12 cellular contexts compared by ENCODE assay signal in the genomic region with DNA sequence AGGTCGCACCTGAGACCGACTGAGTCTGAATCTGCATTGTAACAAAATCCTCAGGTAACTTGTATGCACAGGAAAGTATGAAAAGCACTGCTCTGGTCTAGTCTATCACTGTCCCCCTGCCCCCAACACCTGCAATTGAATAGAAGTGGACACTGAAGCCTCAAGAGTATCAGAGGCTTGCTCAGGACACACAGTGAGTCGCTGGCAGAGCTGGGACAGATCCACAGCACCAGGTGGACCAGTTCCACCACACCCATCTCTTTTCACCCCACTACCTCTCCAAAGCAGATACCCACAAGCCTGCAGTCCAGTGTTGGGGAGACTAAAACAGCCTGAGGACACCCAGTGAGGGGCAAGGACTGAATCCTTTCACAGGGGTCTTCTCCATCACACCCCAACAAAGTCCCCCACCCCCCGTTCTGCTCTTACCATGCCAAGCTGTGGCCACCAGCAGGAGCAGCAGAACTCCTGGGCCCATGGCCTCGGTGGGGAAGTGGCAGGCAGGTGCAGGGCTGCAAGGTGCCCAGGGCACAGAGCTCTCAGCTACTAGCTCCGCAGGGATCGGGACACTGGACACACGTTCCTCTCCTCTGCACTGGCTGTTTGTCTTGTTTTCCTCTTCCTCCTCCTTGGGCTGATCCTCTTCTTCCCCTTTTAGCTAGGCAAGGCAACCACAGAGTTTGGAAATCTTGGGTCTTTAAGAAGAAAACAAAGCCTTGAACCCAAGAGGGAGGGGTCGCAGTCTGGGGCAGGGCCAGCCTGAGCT. TPM values are rescaled to one million over a fixed set of nuclear protein-coding genes. Genes with fewer than 3 reads are reported as not detected.
DNase-seq lines count a peak whose midpoint lies in the region; ATAC-seq and TF ChIP-seq lines count a peak whose summit lies in the region.
"Had no signal": no experiment of that assay in that cellular context is flagged by ENCODE, and none has a peak within 500 bp of the region (broad histone marks: within the 10 kb centered on the region; RNA-seq: fewer than 3 reads in every experiment).

A gene (minus strand): TSS at position 605 of the 766 bp plus-strand sequence. CDS start 127 bp downstream, at position 478.

- 72 to 86% (median 76%) methylated on average over 9 of the region's 9 CpGs for WGBS in adipose tissue, 3 donors
- WGBS in right lobe of liver (ENCODE audit: insufficient coverage, low coverage, low lambda C conversion rate, missing lambda C conversion rate), result 73% methylated on average over 8 of the region's 9 CpGs

- no peaks in the 10 kb centered on the region for H3K36me3 ChIP-seq in right lobe of liver
- peaks cover 0 to under 1% (median 0%) of the 10 kb centered on the region in 5 donors for H3K36me3 ChIP-seq in subcutaneous abdominal adipose tissue (ENCODE audit: control insufficient read depth in 5 of 5, insufficient read depth in 5 of 5, low read length in 5 of 5)
- H3K36me3 ChIP-seq in WERI-Rb-1, result no peaks in the 10 kb centered on the region

- H3K27ac ChIP-seq in adipose tissue (ENCODE audit: low read depth, low read length) (no peak within 1 kb of the TSS), right lobe of liver (peak within 1 kb of the TSS in 2 of 3 donors; percentile 24 to 54), subcutaneous abdominal adipose tissue (ENCODE audit: low read depth, low read length) (no peak within 1 kb of the TSS), WERI-Rb-1 (no peak within 1 kb of the TSS)

- in situ Hi-C loops in GM13976 (cut with MboI; ENCODE audit: low sequenced_read_pairs, unreplicated experiment), result no loop called here

- DNase-seq in GM13976 (ENCODE audit: low spot score), result peak; percentile 5
- no peak for DNase-seq in right lobe of liver
- DNase-seq in NCI-H526 (lab: John Stamatoyannopoulos, UW), result no peak
- DNase-seq in NCI-H1105 treated with DMSO at 0.1 percent for 48 hours (lab: John Stamatoyannopoulos, UW), result no peak
- DNase-seq in WERI-Rb-1, result no peak
- DNase-seq: anterior cingulate cortex, kidney, NCI-H226, retina had no signal

- H3K9ac ChIP-seq in subcutaneous abdominal adipose tissue (ENCODE audit: low read length in 5 of 5), result peak within 1 kb of the TSS in 4 of 5 donors; percentile 17 to 75 (median 46)

- TF ChIP-seq CTCF in GM13976 (IDR thresholded peaks at IDR 0.05; ENCODE audit: borderline replicate concordance, control extremely low read depth, extremely low read depth, insufficient read depth, missing control alignments) (no peak), right lobe of liver (IDR thresholded peaks at IDR 0.05) (no peak), WERI-Rb-1 (IDR thresholded peaks at IDR 0.05; ENCODE audit: low read depth, low read length) (no peak)

- H3K27me3 ChIP-seq in right lobe of liver, result no peaks in the 10 kb centered on the region
- H3K27me3 ChIP-seq in subcutaneous abdominal adipose tissue (ENCODE audit: control insufficient read depth in 5 of 5, insufficient read depth in 4 of 5, low read length in 5 of 5), result no peaks in the 10 kb centered on the region
- H3K27me3 ChIP-seq in WERI-Rb-1 (ENCODE audit: insufficient read depth, low read depth, severe bottlenecking), result no peaks in the 10 kb centered on the region

- peak; percentile 21 for TF ChIP-seq POLR2A in right lobe of liver (IDR thresholded peaks at IDR 0.05)

- intact Hi-C loops in right lobe of liver (cut with DNase I), result no loop called here

- peak; percentile 9 to 39 (median 27) for ATAC-seq in right lobe of liver
- no peak for ATAC-seq in HG02884 (IDR thresholded peaks at IDR 0.05; ENCODE audit: unreplicated experiment)

- H3K4me3 ChIP-seq in right lobe of liver, result peak within 1 kb of the TSS in 2 of 3 donors; percentile 23 to 38
- H3K4me3 ChIP-seq in subcutaneous abdominal adipose tissue (ENCODE audit: low read depth in 1 of 5, low read length in 5 of 5), result peak within 1 kb of the TSS; percentile 57 to 79 (median 64)
- no peak within 1 kb of the TSS for H3K4me3 ChIP-seq in WERI-Rb-1 (ENCODE audit: low read depth, low read length)

- no peaks in the 10 kb centered on the region for H3K4me1 ChIP-seq in right lobe of liver
- peaks cover 0 to 17% (median 4%) of the 10 kb centered on the region in 5 donors for H3K4me1 ChIP-seq in subcutaneous abdominal adipose tissue (ENCODE audit: control insufficient read depth in 5 of 5, insufficient read depth in 5 of 5, low read length in 5 of 5)

- H3K9me3 ChIP-seq in right lobe of liver (no peaks in the 10 kb centered on the region), subcutaneous abdominal adipose tissue (ENCODE audit: control insufficient read depth in 5 of 5, low read length in 5 of 5) (no peaks in the 10 kb centered on the region), WERI-Rb-1 (ENCODE audit: severe bottlenecking) (peaks cover 2% of the 10 kb centered on the region)

RNA-seq across cellular contexts. Expression of the gene that starts here (rescaled TPM):
- polyA plus RNA-seq in adipose tissue, result 10 to 100 TPM in 2 of 3 donors, 1 to 10 TPM in 1; 2.9 to 17.0 (median 13.7) TPM
- total RNA-seq in right lobe of liver, result 10 to 100 TPM; 13.0 to 45.1 (median 16.3) TPM

Comparison
In these comparisons a context has a peak if more than half of its experiments do, and no peak if none do; other contexts are left out.
1. H3K27ac ChIP-seq: peak in right lobe of liver (2 of 3); none in adipose tissue (single experiment), subcutaneous abdominal adipose tissue (single experiment) and WERI-Rb-1 (single experiment).